ENCODE assay signal across 8 cellular contexts in the genomic region with DNA sequence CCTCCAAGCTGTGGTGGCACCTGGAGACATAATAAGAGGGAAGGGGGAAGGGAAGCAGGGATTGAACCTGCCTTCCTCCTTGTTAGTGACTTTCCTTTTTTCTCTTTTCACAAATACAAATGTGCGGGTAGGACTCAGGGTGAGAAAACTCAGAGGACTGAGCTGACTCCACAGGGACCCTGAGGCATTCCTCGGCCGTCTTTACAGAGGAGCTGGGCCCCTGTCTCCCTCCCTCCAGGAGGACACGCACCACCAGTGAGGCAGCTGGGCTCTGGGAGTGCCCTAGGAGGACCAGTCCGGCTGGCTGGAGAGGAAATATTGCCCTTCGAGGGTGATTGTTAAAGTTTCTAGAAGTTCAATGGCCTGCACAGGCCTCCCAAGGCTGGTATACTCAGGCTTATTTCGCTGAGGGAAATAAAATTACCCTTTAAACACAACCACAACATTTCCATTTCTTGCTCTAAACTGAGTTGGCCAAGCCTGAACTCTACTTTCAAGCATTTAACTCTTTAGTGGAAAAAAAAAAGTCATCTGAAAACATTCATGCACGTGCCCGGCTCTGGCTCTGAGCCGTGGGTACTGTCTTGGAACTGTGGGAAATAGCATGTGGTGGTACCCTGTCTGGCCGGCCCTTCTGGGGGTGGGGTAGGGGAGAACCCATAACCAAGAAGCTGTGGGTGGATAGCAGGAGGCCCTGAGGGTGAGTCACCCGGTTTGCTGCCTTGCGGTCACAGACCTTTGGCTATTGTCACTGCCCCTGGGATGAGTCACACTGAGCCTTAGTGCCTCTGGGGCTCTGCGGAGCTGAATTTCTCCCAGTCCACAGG.
DNase-seq lines count a peak whose midpoint lies in the region; ATAC-seq, FAIRE-seq and TF ChIP-seq lines count a peak whose summit lies in the region.

No MANE protein-coding gene starts in this region.

- DNase-seq in CD1c-positive myeloid dendritic cell (ENCODE audit: extremely low spot score) (peak; percentile 28), HCEC 1CT (peak; percentile 84), SJCRH30 (peak; percentile 66), kidney (peak; percentile 91), NCI-H1048 (lab: John Stamatoyannopoulos, UW) (no peak), coronary artery (ENCODE audit: low spot score) (no peak)

- no peak overlapping the region for H3K9ac ChIP-seq in kidney (ENCODE audit: low read length in 2 of 2)

- 0 out of 2 replicates have a peak, but pooled peaks cover 3% of the 10 kb centered on the region for H3K27me3 ChIP-seq in SJCRH30

- no peak for FAIRE-seq in kidney (lab: Jason Lieb, UNC)

- no peak for ATAC-seq in HG02840 (IDR thresholded peaks at IDR 0.05; ENCODE audit: low FRiP score, unreplicated experiment)
- ATAC-seq in GM19035 (IDR thresholded peaks at IDR 0.05; ENCODE audit: unreplicated experiment) = no peak

- intact Hi-C loops in kidney (cut with DNase I) = no loop called here

- H3K4me3 ChIP-seq in SJCRH30 (no peak overlapping the region), kidney (ENCODE audit: low read length in 2 of 2) (no peak overlapping the region), coronary artery (no peak overlapping the region)

- H3K9me3 ChIP-seq in SJCRH30 (replicated peaks) (no peaks in the 10 kb centered on the region), kidney (ENCODE audit: control insufficient read depth in 1 of 2, low read length in 2 of 2) (no peaks in the 10 kb centered on the region)

- no peaks in the 10 kb centered on the region for H3K36me3 ChIP-seq in SJCRH30
- no peaks in the 10 kb centered on the region for H3K36me3 ChIP-seq in kidney (ENCODE audit: control insufficient read depth in 1 of 2, insufficient read depth in 2 of 2, low read length in 2 of 2)

- TF ChIP-seq CTCF in kidney (IDR thresholded peaks at IDR 0.05; ENCODE audit: borderline replicate concordance, extremely low read depth, insufficient read depth) (no peak), coronary artery (IDR thresholded peaks at IDR 0.05) (no peak)

- H3K27ac ChIP-seq in SJCRH30 (no peak overlapping the region), kidney (ENCODE audit: low read depth in 2 of 2, low read length in 2 of 2) (no peak overlapping the region), coronary artery (peak overlapping the region in 1 of 2 donors; percentile 64)

- peaks cover 30% of the 10 kb centered on the region for H3K4me1 ChIP-seq in SJCRH30
- peaks cover 0 to 3% of the 10 kb centered on the region in 2 donors for H3K4me1 ChIP-seq in kidney (ENCODE audit: control insufficient read depth in 1 of 2, insufficient read depth in 1 of 2, low read depth in 1 of 2, low read length in 2 of 2)

Comparison
In these comparisons a context has a peak if more than half of its experiments do, and no peak if none do; other contexts are left out.
1. DNase-seq: peak in CD1c-positive myeloid dendritic cell (single experiment), HCEC 1CT (single experiment), SJCRH30 (2 of 2) and kidney (single experiment); none in NCI-H1048 (single experiment) and coronary artery (single experiment).